Comparison of ENCODE assay signal across 7 cellular contexts in the genomic region with DNA sequence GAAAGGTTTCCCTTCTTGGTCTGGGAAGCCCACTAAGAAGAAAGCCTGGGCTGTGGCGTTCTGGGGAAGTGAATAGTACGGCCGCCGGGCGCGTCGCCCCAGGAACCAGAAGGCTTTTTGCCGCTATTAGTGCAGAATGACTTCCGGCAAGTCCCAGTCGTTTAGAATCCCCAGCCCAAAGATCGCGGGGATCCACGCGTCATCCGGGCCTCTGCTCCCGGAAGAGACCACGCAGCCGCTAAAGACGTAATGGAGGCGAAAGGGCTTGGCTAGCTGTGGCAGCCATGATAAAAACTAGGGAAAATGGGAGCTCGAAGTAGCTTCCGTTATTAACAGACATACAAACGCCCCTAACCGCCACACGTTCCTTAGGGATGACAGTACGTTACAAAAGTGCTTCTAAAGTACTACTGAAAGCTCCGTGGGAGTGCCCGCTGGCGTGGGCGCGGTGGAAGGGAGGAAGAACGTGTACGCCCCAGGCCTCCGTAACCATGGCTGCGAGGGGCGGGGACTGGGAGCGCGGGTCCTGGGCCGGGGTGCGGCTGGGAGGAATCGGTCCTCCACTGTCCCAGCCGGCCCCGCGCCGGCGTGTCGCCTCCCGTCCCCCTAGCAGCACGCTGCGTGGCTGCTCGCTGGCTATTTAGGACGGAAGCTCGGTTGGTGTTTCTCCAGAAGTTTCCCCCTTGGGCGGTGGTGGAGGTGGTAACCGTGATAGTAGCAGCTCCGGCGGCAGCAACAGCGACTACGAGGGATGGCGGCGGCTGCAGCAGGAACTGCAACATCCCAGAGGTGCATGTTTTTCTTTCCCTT. TPM values are rescaled to one million over a fixed set of nuclear protein-coding genes. Genes with fewer than 3 reads are reported as not detected.
A peak's percentile ranks its signal among the peaks of the same experiment; 100 is the strongest.
DNase-seq lines count a peak whose midpoint lies in the region; ATAC-seq, FAIRE-seq and TF ChIP-seq lines count a peak whose summit lies in the region.

A gene (plus strand): TSS at position 667 of the 810 bp plus-strand sequence. CDS start 85 bp downstream, at position 752.

- H3K27me3 ChIP-seq in hepatocyte = no peaks in the 10 kb centered on the region

- TF ChIP-seq CTCF in astrocyte of the cerebellum (IDR thresholded peaks at IDR 0.05; ENCODE audit: low read depth, low read length, missing control alignments) (peak; percentile 75), hepatocyte (IDR thresholded peaks at IDR 0.05; ENCODE audit: poor library complexity) (peak; percentile 70)

- DNase-seq in GM18507 (ENCODE audit: extremely low spot score, insufficient read length, low read depth) (peak; percentile 79), NCI-H2029 (lab: John Stamatoyannopoulos, UW) (peak; percentile 85), T-helper 22 cell (ENCODE audit: low read depth) (peak; percentile 93), astrocyte of the cerebellum (ENCODE audit: low read depth) (peak; percentile 96), hepatocyte (ENCODE audit: low spot score) (peak; percentile 99), renal cortical epithelial cell (ENCODE audit: low read depth) (peak; percentile 95)

- H3K27ac ChIP-seq in hepatocyte = peak within 1 kb of the TSS; percentile 98

- H3K4me3 ChIP-seq in astrocyte of the cerebellum (ENCODE audit: low read depth, low read length) (peak within 1 kb of the TSS; percentile 98), hepatocyte (peak within 1 kb of the TSS; percentile 82)

- FAIRE-seq in GM18507 (lab: Jason Lieb, UNC) = peak; percentile 99

- peaks cover 17% of the 10 kb centered on the region for H3K4me1 ChIP-seq in hepatocyte (ENCODE audit: insufficient read depth)

- peak within 1 kb of the TSS; percentile 79 for H3K4me2 ChIP-seq in hepatocyte

- peak within 1 kb of the TSS; percentile 70 for H2AFZ ChIP-seq in hepatocyte

- ATAC-seq in HG02981 (IDR thresholded peaks at IDR 0.05; ENCODE audit: unreplicated experiment) = peak; percentile 94

- no peaks in the 10 kb centered on the region for H3K9me2 ChIP-seq in hepatocyte (replicated peaks; ENCODE audit: insufficient read depth)

- peaks cover 72% of the 10 kb centered on the region for H3K79me2 ChIP-seq in hepatocyte

- no peaks in the 10 kb centered on the region for H3K36me3 ChIP-seq in hepatocyte (replicated peaks; ENCODE audit: insufficient read depth, low read depth)

- H3K9me3 ChIP-seq in hepatocyte (ENCODE audit: low read depth) = no peaks in the 10 kb centered on the region

- peaks cover 4% of the 10 kb centered on the region for H4K20me1 ChIP-seq in hepatocyte (ENCODE audit: insufficient read depth, poor library complexity, severe bottlenecking)

- under 1% methylated on average over 52 of the region's 61 CpGs for WGBS in hepatocyte (ENCODE audit: low lambda C conversion rate, missing lambda C conversion rate)

- in situ Hi-C loops in astrocyte of the cerebellum (cut with HindIII; ENCODE audit: low sequenced_read_pairs) = no loop called here

RNA-seq across cellular contexts. Expression of the gene that starts here (rescaled TPM):
- 38.9 and 52.3 TPM in 2 replicates for total RNA-seq in hepatocyte
- polyA plus RNA-seq in hepatocyte = 46.3 and 51.1 TPM in 2 replicates
- 55.9 and 70.7 TPM in 2 replicates for total RNA-seq in renal cortical epithelial cell

Comparison
In these comparisons a context has a peak if more than half of its experiments do, and no peak if none do; other contexts are left out.
1. Peak in every context shown above with its lines: DNase-seq, ATAC-seq, H3K4me3 ChIP-seq and H3K27ac ChIP-seq.